In the genomic region with DNA sequence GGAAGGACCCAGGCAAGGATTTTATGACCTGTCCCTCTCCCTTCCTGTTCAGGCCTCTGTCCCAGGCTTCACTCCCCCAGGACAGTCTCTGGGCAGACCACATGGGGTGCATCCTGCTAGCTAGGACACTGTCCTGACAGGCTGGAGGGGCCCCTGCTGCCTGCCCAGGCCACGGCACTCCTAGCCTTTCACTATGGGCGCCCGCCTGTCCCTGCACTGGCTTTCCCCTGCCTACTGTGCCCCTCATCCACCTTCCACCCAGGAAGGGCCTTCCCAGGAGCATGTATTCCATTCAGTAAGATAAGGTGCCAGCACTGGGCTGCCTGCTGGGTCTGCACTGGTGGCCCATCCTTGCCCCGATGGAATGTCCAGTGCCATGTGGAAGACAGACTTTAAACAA, we compare ENCODE assay signal across 15 cellular contexts.
"Had no signal": no experiment of that assay in that cellular context is flagged by ENCODE, and none has a peak within 500 bp of the region (broad histone marks: within the 10 kb centered on the region; RNA-seq: fewer than 3 reads in every experiment).

No MANE protein-coding gene starts in this region.

- H3K9me3 Mint-ChIP-seq: activated CD4-positive, alpha-beta memory T cell treated with anti-CD3 and anti-CD28 coated beads, Interleukin-2, amount 10 ng/mL, durations not matched to agents 7 days and 5 days; activated naive CD4-positive, alpha-beta T cell treated with anti-CD3 and anti-CD28 coated beads, Interleukin-2, amount 50 U/mL, for 24 hours; activated T-helper 17 cell treated with anti-CD3 and anti-CD28 coated beads, Interleukin-2, amount 50 U/mL, for 72 hours; immature natural killer cell; nephron progenitor cell; stimulated activated naive CD8-positive, alpha-beta T cell treated with anti-CD3 and anti-CD28 coated beads, Interleukin-15, Interleukin-2, amounts not matched to agents 100 ng/mL and 50 ng/mL, for 24 hours; T-helper 2 cell treated with Interferon-gamma antibody and Interleukin-4, amounts not matched to agents 5 μg/mL and 100 μg/mL, for 36 hours had no signal

- H3K36me3 ChIP-seq: thoracic aorta, uterus had no signal

- H3K27me3 Mint-ChIP-seq: activated CD4-positive, alpha-beta memory T cell treated with anti-CD3 and anti-CD28 coated beads, Interleukin-2, amount 10 ng/mL, durations not matched to agents 7 days and 5 days; activated CD4-positive, alpha-beta T cell treated with anti-CD3 and anti-CD28 coated beads for 36 hours; activated naive CD4-positive, alpha-beta T cell treated with anti-CD3 and anti-CD28 coated beads, Interleukin-2, amount 50 U/mL, for 24 hours; activated T-helper 17 cell treated with anti-CD3 and anti-CD28 coated beads, Interleukin-2, amount 50 U/mL, for 72 hours; brain; stimulated activated naive CD8-positive, alpha-beta T cell treated with anti-CD3 and anti-CD28 coated beads, Interleukin-15, Interleukin-2, amounts not matched to agents 100 ng/mL and 50 ng/mL, for 24 hours had no signal

- H3K27ac ChIP-seq: esophagus muscularis mucosa, thoracic aorta, uterus had no signal

- H3K4me3 Mint-ChIP-seq: activated CD4-positive, alpha-beta memory T cell treated with anti-CD3 and anti-CD28 coated beads, Interleukin-2, amount 10 ng/mL, durations not matched to agents 7 days and 5 days; activated CD4-positive, alpha-beta T cell treated with anti-CD3 and anti-CD28 coated beads for 36 hours; activated naive CD4-positive, alpha-beta T cell treated with anti-CD3 and anti-CD28 coated beads, Interleukin-2, amount 50 U/mL, for 24 hours; activated T-helper 17 cell treated with anti-CD3 and anti-CD28 coated beads, Interleukin-2, amount 50 U/mL, for 72 hours; brain; immature natural killer cell; stimulated activated naive CD8-positive, alpha-beta T cell treated with anti-CD3 and anti-CD28 coated beads, Interleukin-15, Interleukin-2, amounts not matched to agents 100 ng/mL and 50 ng/mL, for 24 hours; T-helper 2 cell treated with Interferon-gamma antibody and Interleukin-4, amounts not matched to agents 5 μg/mL and 100 μg/mL, for 36 hours had no signal

- H3K27ac Mint-ChIP-seq: activated CD4-positive, alpha-beta memory T cell treated with anti-CD3 and anti-CD28 coated beads, Interleukin-2, amount 10 ng/mL, durations not matched to agents 7 days and 5 days; immature natural killer cell; nephron progenitor cell; stimulated activated naive CD8-positive, alpha-beta T cell treated with anti-CD3 and anti-CD28 coated beads, Interleukin-15, Interleukin-2, amounts not matched to agents 100 ng/mL and 50 ng/mL, for 24 hours; T-helper 2 cell treated with Interferon-gamma antibody and Interleukin-4, amounts not matched to agents 5 μg/mL and 100 μg/mL, for 36 hours had no signal

- H3K4me3 ChIP-seq: esophagus muscularis mucosa, mucosa of descending colon, thoracic aorta, uterus had no signal

- H3K9me3 ChIP-seq: esophagus muscularis mucosa, mucosa of descending colon, thoracic aorta, uterus had no signal

- DNase-seq: amniotic stem cell, immature natural killer cell, nephron progenitor cell, SW 1271 had no signal

- H3K27me3 ChIP-seq: esophagus muscularis mucosa, uterus had no signal

- H3K36me3 Mint-ChIP-seq: activated naive CD4-positive, alpha-beta T cell treated with anti-CD3 and anti-CD28 coated beads, Interleukin-2, amount 50 U/mL, for 24 hours; brain had no signal
